Comparison of ENCODE assay signal across 16 cellular contexts in genomic region chr1:27162090-27162489, GRCh38. TPM values are rescaled to one million over a fixed set of nuclear protein-coding genes. Genes with fewer than 3 reads are reported as not detected.
DNase-seq lines count a peak whose midpoint lies in the region; TF ChIP-seq lines count a peak whose summit lies in the region.
"Had no signal": no experiment of that assay in that cellular context is flagged by ENCODE, and none has a peak within 500 bp of the region (broad histone marks: within the 10 kb centered on the region; RNA-seq: fewer than 3 reads in every experiment).

No MANE protein-coding gene starts in this region.

- H3K79me2 ChIP-seq in PC-9 (ENCODE audit: low read depth) (no peaks in the 10 kb centered on the region), hepatocyte (no peaks in the 10 kb centered on the region)

- peaks cover 25% of the 10 kb centered on the region for H3K4me1 ChIP-seq in PC-9 (replicated peaks; ENCODE audit: insufficient read depth)
- H3K4me1 ChIP-seq in hepatocyte (ENCODE audit: insufficient read depth), result no peaks in the 10 kb centered on the region
- peaks cover 0 to 13% (median 8%) of the 10 kb centered on the region in 4 donors for H3K4me1 ChIP-seq in transverse colon
- H3K4me1 ChIP-seq: gastroesophageal sphincter, psoas muscle had no signal

- no peaks in the 10 kb centered on the region for H3K9me2 ChIP-seq in PC-9 (ENCODE audit: insufficient read depth)
- no peaks in the 10 kb centered on the region for H3K9me2 ChIP-seq in hepatocyte (replicated peaks; ENCODE audit: insufficient read depth)

- POLR2A ChIA-PET in PC-9 (lab: Charles Lee; ENCODE audit: unreplicated experiment), result interaction anchor here (0.5 to 0.7 kb wide), 4 partner anchors 24 to 103 kb away, joined by 4 to 13 read pairs (median 6); no protein-coding TSS in a partner anchor

- no peak for TF ChIP-seq EP300 in transverse colon (IDR thresholded peaks at IDR 0.05; ENCODE audit: low read depth)

- TF ChIP-seq CTCF in PC-9 (conservative IDR thresholded peaks at IDR 0.05) (no peak), hepatocyte (IDR thresholded peaks at IDR 0.05; ENCODE audit: poor library complexity) (no peak), transverse colon (IDR thresholded peaks at IDR 0.05) (no peak)

- H3K27me3 ChIP-seq in PC-9 (ENCODE audit: insufficient read depth, low read depth) (no peaks in the 10 kb centered on the region), hepatocyte (no peaks in the 10 kb centered on the region), transverse colon (no peaks in the 10 kb centered on the region)
- H3K27me3 ChIP-seq: gastroesophageal sphincter had no signal

- no peak for TF ChIP-seq POLR2A in transverse colon (IDR thresholded peaks at IDR 0.05)

- H3F3A ChIP-seq in PC-9 (ENCODE audit: insufficient read depth, low read depth), result peaks cover 39% of the 10 kb centered on the region

- H3K27ac Mint-ChIP-seq in activated naive CD4-positive, alpha-beta T cell treated with anti-CD3 and anti-CD28 coated beads for 36 hours, result peak overlapping the region; percentile 28

- 98% methylated on average over 4 of the region's 4 CpGs for WGBS in hepatocyte (ENCODE audit: low lambda C conversion rate, missing lambda C conversion rate)
- WGBS in transverse colon (ENCODE audit: low coverage in 1 of 2), 2 donors, result 95 to 97% methylated on average over 4 of the region's 4 CpGs

- CTCF ChIA-PET in activated naive CD4-positive, alpha-beta T cell treated with anti-CD3 and anti-CD28 coated beads for 36 hours (lab: Charles Lee), result interaction anchor here (0.7 kb wide), 1 partner anchor 49 kb away, joined by 3 read pairs; no protein-coding TSS in a partner anchor
- CTCF ChIA-PET in PC-9 (lab: Charles Lee), result interaction anchor here (1.2 kb wide), 1 partner anchor 51 kb away, joined by 5 read pairs; no protein-coding TSS in a partner anchor

- BruUV-seq in PC-9 (replicated peaks; lab: Mats Ljungman, UMichigan), result no TSS peak

- H3K4me2 ChIP-seq in PC-9, result no peak overlapping the region
- no peak overlapping the region for H3K4me2 ChIP-seq in hepatocyte

- H3K4me3 Mint-ChIP-seq in activated naive CD4-positive, alpha-beta T cell treated with anti-CD3 and anti-CD28 coated beads for 36 hours, result no peak overlapping the region
- H3K4me3 Mint-ChIP-seq: neural crest cell had no signal

- H4K20me1 ChIP-seq in PC-9 (ENCODE audit: insufficient read depth), result no peaks in the 10 kb centered on the region
- H4K20me1 ChIP-seq in hepatocyte (ENCODE audit: insufficient read depth, poor library complexity, severe bottlenecking), result no peaks in the 10 kb centered on the region

- H3K9me3 ChIP-seq in PC-9 (ENCODE audit: insufficient read depth, low read depth) (no peaks in the 10 kb centered on the region), hepatocyte (ENCODE audit: low read depth) (no peaks in the 10 kb centered on the region), transverse colon (no peaks in the 10 kb centered on the region)
- H3K9me3 ChIP-seq: gastroesophageal sphincter, psoas muscle had no signal

- intact Hi-C loops in activated naive CD4-positive, alpha-beta T cell treated with anti-CD3 and anti-CD28 coated beads for 36 hours (cut with micrococcal nuclease), result no loop called here
- intact Hi-C loops in PC-9 (cut with micrococcal nuclease; ENCODE audit: unreplicated experiment) (no loop called here), transverse colon (cut with DNase I; ENCODE audit: low total_unique reads) (no loop called here)

- no peak overlapping the region for H2AFZ ChIP-seq in PC-9
- no peak overlapping the region for H2AFZ ChIP-seq in hepatocyte

- H3K36me3 ChIP-seq in PC-9 (ENCODE audit: low read depth) (no peaks in the 10 kb centered on the region), hepatocyte (replicated peaks; ENCODE audit: insufficient read depth, low read depth) (no peaks in the 10 kb centered on the region), transverse colon (no peaks in the 10 kb centered on the region)
- H3K36me3 ChIP-seq: gastroesophageal sphincter, WERI-Rb-1 had no signal

- H3K4me3 ChIP-seq in PC-9 (no peak overlapping the region), hepatocyte (no peak overlapping the region), transverse colon (no peak overlapping the region)
- H3K4me3 ChIP-seq: gastroesophageal sphincter, psoas muscle had no signal

- H3K4me1 Mint-ChIP-seq in activated naive CD4-positive, alpha-beta T cell treated with anti-CD3 and anti-CD28 coated beads for 36 hours (ENCODE audit: low read depth), result peaks cover 11% of the 10 kb centered on the region
- H3K4me1 Mint-ChIP-seq: neural crest cell had no signal

- in situ Hi-C loops in transverse colon (cut with MboI; ENCODE audit: low pct_ligation_motif_present in 1 of 4, low pct_unique_long_range_greater_than_20kb in 1 of 4, low sequenced_read_pairs in 3 of 4) (no loop called here), KBM-7 (cut with MboI; ENCODE audit: low pct_unique_long_range_greater_than_20kb, low sequenced_read_pairs) (no loop called here)

- no peaks in the 10 kb centered on the region for H3K36me3 Mint-ChIP-seq in activated naive CD4-positive, alpha-beta T cell treated with anti-CD3 and anti-CD28 coated beads for 36 hours (ENCODE audit: low read depth)

- no peaks in the 10 kb centered on the region for H3K9me3 Mint-ChIP-seq in activated naive CD4-positive, alpha-beta T cell treated with anti-CD3 and anti-CD28 coated beads for 36 hours
- H3K9me3 Mint-ChIP-seq: neural crest cell had no signal

- no peak for DNase-seq in activated naive CD4-positive, alpha-beta T cell treated with anti-CD3 and anti-CD28 coated beads for 36 hours
- no peak for DNase-seq in activated naive CD4-positive, alpha-beta T cell treated with Interleukin-2 at 50 U/mL for 16 hours
- DNase-seq in PC-9 (no peak), hepatocyte (ENCODE audit: low spot score) (no peak), transverse colon (no peak), KBM-7 (no peak), HK-2 (ENCODE audit: unreplicated experiment) (no peak), NCI-H2196 (lab: John Stamatoyannopoulos, UW; ENCODE audit: unreplicated experiment) (no peak)
- DNase-seq: amniotic stem cell; NCI-H1092 treated with DMSO at 0.1 percent for 48 hours; NCI-H2081 treated with DMSO at 0.1 percent for 48 hours; psoas muscle; stimulated activated CD4-positive, alpha-beta T cell treated with anti-CD3 and anti-CD28 coated beads, Interleukin-4, amount 100 ng/mL, for 1 hour; WERI-Rb-1 had no signal

- no peaks in the 10 kb centered on the region for H3K27me3 Mint-ChIP-seq in activated naive CD4-positive, alpha-beta T cell treated with anti-CD3 and anti-CD28 coated beads for 36 hours (ENCODE audit: low read depth)

- H3K27ac ChIP-seq in PC-9 (peak overlapping the region; percentile 80), hepatocyte (peak overlapping the region; percentile 70), transverse colon (peak overlapping the region; percentile 86 to 91 (median 88))
- H3K27ac ChIP-seq: gastroesophageal sphincter, psoas muscle, WERI-Rb-1 had no signal

RNA-seq across cellular contexts. Expression of gene SLC9A1, which starts 7.2 kb away (rescaled TPM):
- total RNA-seq in activated naive CD4-positive, alpha-beta T cell treated with anti-CD3 and anti-CD28 coated beads for 36 hours, result 10 to 100 TPM; 15.4 to 16.5 TPM
- total RNA-seq in PC-9 (2021), result 17.9 and 27.5 TPM in 2 replicates
- 9.7 and 13.3 TPM in 2 replicates for total RNA-seq in hepatocyte
- 29.8 and 31.3 TPM in 2 replicates for polyA plus RNA-seq in hepatocyte
- 100 to 1,000 TPM in 2 of 4 donors, 10 to 100 TPM in 2; 17.9 to 140 (median 101) TPM for total RNA-seq in transverse colon
